In genomic region chr5:140546851-140547507, GRCh38 we compare ENCODE assay signal across 1 cellular context.
TF ChIP-seq lines count a peak whose summit lies in the region.

No MANE protein-coding gene starts in this region.

TF ChIP-seq in HepG2, 621 proteins besides CTCF, POLR2A, EP300 and RAD21 (continues in another document):
- TF ChIP-seq PAX8 (CRISPR knock-in tag; IDR thresholded peaks at IDR 0.05; ENCODE audit: borderline replicate concordance), result no peak
- no peak for TF ChIP-seq ZMYM2 (CRISPR knock-in tag; IDR thresholded peaks at IDR 0.05)
- 0 out of 2 replicates have a peak, but pooled peaks have one; percentile 54 for TF ChIP-seq BATF2 (CRISPR knock-in tag; IDR thresholded peaks at IDR 0.05)
- TF ChIP-seq DPF2 (CRISPR knock-in tag; IDR thresholded peaks at IDR 0.05; ENCODE audit: borderline replicate concordance, low read depth), result 0 out of 2 replicates have a peak, but pooled peaks have one; percentile 28
- 0 out of 2 replicates have a peak, but pooled peaks have one; percentile 40 for TF ChIP-seq GTF3A (CRISPR knock-in tag; conservative IDR thresholded peaks at IDR 0.05)
- TF ChIP-seq NKX3-1 (CRISPR knock-in tag; IDR thresholded peaks at IDR 0.05), result no peak
- TF ChIP-seq SSRP1 (CRISPR knock-in tag; IDR thresholded peaks at IDR 0.05), result 0 out of 2 replicates have a peak, but pooled peaks have one; percentile 52
- no peak for TF ChIP-seq MEIS1 (CRISPR knock-in tag; IDR thresholded peaks at IDR 0.05; ENCODE audit: borderline replicate concordance)
- no peak for TF ChIP-seq PRMT3 (CRISPR knock-in tag; IDR thresholded peaks at IDR 0.05; ENCODE audit: borderline replicate concordance, low read depth)
- no peak for TF ChIP-seq SP140L (CRISPR knock-in tag; IDR thresholded peaks at IDR 0.05; ENCODE audit: borderline replicate concordance)
- 0 out of 2 replicates have a peak, but pooled peaks have one; percentile 87 for TF ChIP-seq ZNF350 (CRISPR knock-in tag; IDR thresholded peaks at IDR 0.05; ENCODE audit: borderline replicate concordance, low read depth)
- TF ChIP-seq KDM1A (CRISPR knock-in tag; IDR thresholded peaks at IDR 0.05), result no peak
- no peak for TF ChIP-seq NR2F6 (IDR thresholded peaks at IDR 0.05)
- 0 out of 2 replicates have a peak, but pooled peaks have one; percentile 10 for TF ChIP-seq NR2F6 (CRISPR knock-in tag; IDR thresholded peaks at IDR 0.05)
- TF ChIP-seq FOXC1 (CRISPR knock-in tag; IDR thresholded peaks at IDR 0.05; ENCODE audit: borderline replicate concordance), result 0 out of 2 replicates have a peak, but pooled peaks have one; percentile 42
- TF ChIP-seq ZNF576 (CRISPR knock-in tag; IDR thresholded peaks at IDR 0.05), result no peak
- TF ChIP-seq ERF (CRISPR knock-in tag; IDR thresholded peaks at IDR 0.05), result no peak
- peak; percentile 0; the same call in 1 of the 2 replicates for TF ChIP-seq TCF7 (IDR thresholded peaks at IDR 0.05; ENCODE audit: low read depth)
- TF ChIP-seq SNAPC2 (CRISPR knock-in tag; IDR thresholded peaks at IDR 0.05), result peak; percentile 74
- 0 out of 2 replicates have a peak, but pooled peaks have one; percentile 7 for TF ChIP-seq GATAD2A (CRISPR knock-in tag; IDR thresholded peaks at IDR 0.05)
- peak; percentile 80 for TF ChIP-seq POLR2G (IDR thresholded peaks at IDR 0.05; ENCODE audit: low read depth, low read length)
- TF ChIP-seq NRL (CRISPR knock-in tag; IDR thresholded peaks at IDR 0.05; ENCODE audit: borderline replicate concordance), result no peak
- no peak for TF ChIP-seq AKAP8 (CRISPR knock-in tag; IDR thresholded peaks at IDR 0.05)
- TF ChIP-seq TGIF2 (CRISPR knock-in tag; IDR thresholded peaks at IDR 0.05), result peak; percentile 33
- no peak for TF ChIP-seq SP1 (IDR thresholded peaks at IDR 0.05)
- no peak for TF ChIP-seq SP1 (CRISPR knock-in tag; IDR thresholded peaks at IDR 0.05)
- TF ChIP-seq ZNF10 (CRISPR knock-in tag; IDR thresholded peaks at IDR 0.05; ENCODE audit: borderline replicate concordance, low read depth), result no peak
- peak; percentile 74 for TF ChIP-seq ZNF407 (CRISPR knock-in tag; IDR thresholded peaks at IDR 0.05; ENCODE audit: not compliant biosample characterization)
- TF ChIP-seq ZNF331 (CRISPR knock-in tag; IDR thresholded peaks at IDR 0.05), result no peak
- TF ChIP-seq ZNF547 (CRISPR knock-in tag; IDR thresholded peaks at IDR 0.05), result no peak; the same call in 1 of the 2 replicates
- no peak for TF ChIP-seq ISL2 (CRISPR knock-in tag; IDR thresholded peaks at IDR 0.05)
- no peak for TF ChIP-seq ZMYM4 (CRISPR knock-in tag; IDR thresholded peaks at IDR 0.05)
- TF ChIP-seq MLLT10 (CRISPR knock-in tag; IDR thresholded peaks at IDR 0.05), result no peak
- TF ChIP-seq FOSL2 (CRISPR knock-in tag; IDR thresholded peaks at IDR 0.05), result peak; percentile 77
- TF ChIP-seq GABPA (IDR thresholded peaks at IDR 0.05; ENCODE audit: low read depth, low read length), result peak; percentile 26; the same call in 1 of the 2 replicates
- TF ChIP-seq GABPA (CRISPR knock-in tag; IDR thresholded peaks at IDR 0.05; ENCODE audit: low read depth), result no peak
- TF ChIP-seq REST (IDR thresholded peaks at IDR 0.05; ENCODE audit: borderline replicate concordance in 1 of 2, low read depth in 1 of 2, low read length in 2 of 2), result peak in 1 of 2 experiments; percentile 61; a peak in 1 of 4 replicates
- no peak for TF ChIP-seq FOXM1 (CRISPR knock-in tag; IDR thresholded peaks at IDR 0.05)
- peak; percentile 24; the same call in 1 of the 2 replicates for TF ChIP-seq THAP7 (CRISPR knock-in tag; IDR thresholded peaks at IDR 0.05)
- 0 out of 2 replicates have a peak, but pooled peaks have one; percentile 61 for TF ChIP-seq ZNF556 (CRISPR knock-in tag; IDR thresholded peaks at IDR 0.05; ENCODE audit: borderline replicate concordance)
- TF ChIP-seq PHF21A (CRISPR knock-in tag; IDR thresholded peaks at IDR 0.05), result peak; percentile 79
- TF ChIP-seq ZNF609 (CRISPR knock-in tag; IDR thresholded peaks at IDR 0.05; ENCODE audit: borderline replicate concordance), result 0 out of 2 replicates have a peak, but pooled peaks have one; percentile 4
- TF ChIP-seq ZNF414 (CRISPR knock-in tag; IDR thresholded peaks at IDR 0.05), result no peak
